ENCODE assay signal across 2 cellular contexts in the genomic region with DNA sequence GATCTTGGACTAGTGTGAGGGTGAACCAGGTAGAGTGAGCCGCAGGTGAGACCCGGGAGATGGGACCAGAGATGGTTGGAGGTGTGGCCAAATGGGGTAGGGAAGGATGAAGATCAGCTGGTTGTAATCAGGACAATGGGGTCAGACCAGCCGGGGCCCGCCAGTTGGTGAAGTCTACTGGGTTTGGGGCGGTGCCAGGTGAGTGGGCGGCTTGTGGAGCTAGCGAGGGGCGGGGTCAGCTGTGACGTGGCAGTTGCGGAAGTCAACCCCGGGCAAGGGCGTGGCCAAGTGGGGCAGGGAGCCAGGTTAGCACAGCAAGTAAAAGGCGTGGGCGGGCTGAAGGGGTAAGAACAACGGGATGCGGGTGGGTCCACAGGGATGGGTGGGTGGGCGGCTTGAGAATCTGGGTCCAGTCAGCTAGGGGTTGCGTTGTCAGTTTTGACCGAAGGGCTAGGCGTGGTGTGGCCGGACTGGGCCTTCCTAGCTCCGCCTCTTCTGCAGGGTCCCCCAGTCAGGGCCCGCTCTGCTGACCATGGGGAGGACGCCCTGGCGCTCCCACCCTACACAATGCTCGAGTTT.
TF ChIP-seq lines count a peak whose summit lies in the region.

No MANE protein-coding gene starts in this region.

TF ChIP-seq in IMR-90, 13 proteins besides CTCF, POLR2A, EP300 and RAD21:
- TF ChIP-seq NFE2L2 (IDR thresholded peaks at IDR 0.05; ENCODE audit: low read depth, low read length): no peak
- no peak for TF ChIP-seq BHLHE40 (IDR thresholded peaks at IDR 0.05; ENCODE audit: low read depth, low read length)
- no peak for TF ChIP-seq RCOR1 (IDR thresholded peaks at IDR 0.05; ENCODE audit: insufficient replicate concordance, low read length)
- TF ChIP-seq MAFK (IDR thresholded peaks at IDR 0.05; ENCODE audit: low read depth, low read length): no peak
- no peak; the same call in 1 of the 2 replicates for TF ChIP-seq MAZ (IDR thresholded peaks at IDR 0.05; ENCODE audit: borderline replicate concordance, low read depth, low read length)
- TF ChIP-seq, protein P1, sequence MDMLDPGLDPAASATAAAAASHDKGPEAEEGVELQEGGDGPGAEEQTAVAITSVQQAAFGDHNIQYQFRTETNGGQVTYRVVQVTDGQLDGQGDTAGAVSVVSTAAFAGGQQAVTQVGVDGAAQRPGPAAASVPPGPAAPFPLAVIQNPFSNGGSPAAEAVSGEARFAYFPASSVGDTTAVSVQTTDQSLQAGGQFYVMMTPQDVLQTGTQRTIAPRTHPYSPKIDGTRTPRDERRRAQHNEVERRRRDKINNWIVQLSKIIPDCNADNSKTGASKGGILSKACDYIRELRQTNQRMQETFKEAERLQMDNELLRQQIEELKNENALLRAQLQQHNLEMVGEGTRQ (IDR thresholded peaks at IDR 0.05; ENCODE audit: low read depth, low read length): no peak
- no peak for TF ChIP-seq CEBPB (IDR thresholded peaks at IDR 0.05; ENCODE audit: low read depth, low read length)
- TF ChIP-seq SMC3 (IDR thresholded peaks at IDR 0.05; ENCODE audit: low read depth, low read length): no peak
- TF ChIP-seq, protein P2, sequence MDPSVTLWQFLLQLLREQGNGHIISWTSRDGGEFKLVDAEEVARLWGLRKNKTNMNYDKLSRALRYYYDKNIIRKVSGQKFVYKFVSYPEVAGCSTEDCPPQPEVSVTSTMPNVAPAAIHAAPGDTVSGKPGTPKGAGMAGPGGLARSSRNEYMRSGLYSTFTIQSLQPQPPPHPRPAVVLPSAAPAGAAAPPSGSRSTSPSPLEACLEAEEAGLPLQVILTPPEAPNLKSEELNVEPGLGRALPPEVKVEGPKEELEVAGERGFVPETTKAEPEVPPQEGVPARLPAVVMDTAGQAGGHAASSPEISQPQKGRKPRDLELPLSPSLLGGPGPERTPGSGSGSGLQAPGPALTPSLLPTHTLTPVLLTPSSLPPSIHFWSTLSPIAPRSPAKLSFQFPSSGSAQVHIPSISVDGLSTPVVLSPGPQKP (IDR thresholded peaks at IDR 0.05; ENCODE audit: borderline replicate concordance, low read depth, low read length): no peak
- no peak for TF ChIP-seq MXI1 (IDR thresholded peaks at IDR 0.05; ENCODE audit: borderline replicate concordance, low read depth, low read length)
- no peak for TF ChIP-seq RFX5 (IDR thresholded peaks at IDR 0.05; ENCODE audit: low read depth, low read length)
- no peak for TF ChIP-seq FOS (IDR thresholded peaks at IDR 0.05; ENCODE audit: low read depth, low read length)
- no peak for TF ChIP-seq CHD1 (IDR thresholded peaks at IDR 0.05; ENCODE audit: low read depth, low read length)

TF ChIP-seq in WTC11, 78 proteins besides CTCF, POLR2A, EP300 and RAD21:
- TF ChIP-seq, protein P3, sequence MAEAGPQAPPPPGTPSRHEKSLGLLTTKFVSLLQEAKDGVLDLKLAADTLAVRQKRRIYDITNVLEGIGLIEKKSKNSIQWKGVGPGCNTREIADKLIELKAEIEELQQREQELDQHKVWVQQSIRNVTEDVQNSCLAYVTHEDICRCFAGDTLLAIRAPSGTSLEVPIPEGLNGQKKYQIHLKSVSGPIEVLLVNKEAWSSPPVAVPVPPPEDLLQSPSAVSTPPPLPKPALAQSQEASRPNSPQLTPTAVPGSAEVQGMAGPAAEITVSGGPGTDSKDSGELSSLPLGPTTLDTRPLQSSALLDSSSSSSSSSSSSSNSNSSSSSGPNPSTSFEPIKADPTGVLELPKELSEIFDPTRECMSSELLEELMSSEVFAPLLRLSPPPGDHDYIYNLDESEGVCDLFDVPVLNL (CRISPR knock-in tag; IDR thresholded peaks at IDR 0.05; ENCODE audit: borderline replicate concordance, low read depth): no peak
- peak; percentile 52; the same call in 1 of the 2 replicates for TF ChIP-seq FOXK1 (CRISPR knock-in tag; IDR thresholded peaks at IDR 0.05)
- TF ChIP-seq FOXJ3 (CRISPR knock-in tag; IDR thresholded peaks at IDR 0.05; ENCODE audit: borderline replicate concordance): no peak
- TF ChIP-seq, protein P4, sequence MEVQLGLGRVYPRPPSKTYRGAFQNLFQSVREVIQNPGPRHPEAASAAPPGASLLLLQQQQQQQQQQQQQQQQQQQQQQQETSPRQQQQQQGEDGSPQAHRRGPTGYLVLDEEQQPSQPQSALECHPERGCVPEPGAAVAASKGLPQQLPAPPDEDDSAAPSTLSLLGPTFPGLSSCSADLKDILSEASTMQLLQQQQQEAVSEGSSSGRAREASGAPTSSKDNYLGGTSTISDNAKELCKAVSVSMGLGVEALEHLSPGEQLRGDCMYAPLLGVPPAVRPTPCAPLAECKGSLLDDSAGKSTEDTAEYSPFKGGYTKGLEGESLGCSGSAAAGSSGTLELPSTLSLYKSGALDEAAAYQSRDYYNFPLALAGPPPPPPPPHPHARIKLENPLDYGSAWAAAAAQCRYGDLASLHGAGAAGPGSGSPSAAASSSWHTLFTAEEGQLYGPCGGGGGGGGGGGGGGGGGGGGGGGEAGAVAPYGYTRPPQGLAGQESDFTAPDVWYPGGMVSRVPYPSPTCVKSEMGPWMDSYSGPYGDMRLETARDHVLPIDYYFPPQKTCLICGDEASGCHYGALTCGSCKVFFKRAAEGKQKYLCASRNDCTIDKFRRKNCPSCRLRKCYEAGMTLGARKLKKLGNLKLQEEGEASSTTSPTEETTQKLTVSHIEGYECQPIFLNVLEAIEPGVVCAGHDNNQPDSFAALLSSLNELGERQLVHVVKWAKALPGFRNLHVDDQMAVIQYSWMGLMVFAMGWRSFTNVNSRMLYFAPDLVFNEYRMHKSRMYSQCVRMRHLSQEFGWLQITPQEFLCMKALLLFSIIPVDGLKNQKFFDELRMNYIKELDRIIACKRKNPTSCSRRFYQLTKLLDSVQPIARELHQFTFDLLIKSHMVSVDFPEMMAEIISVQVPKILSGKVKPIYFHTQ (CRISPR knock-in tag; IDR thresholded peaks at IDR 0.05): no peak
- TF ChIP-seq SP1 (CRISPR knock-in tag; conservative IDR thresholded peaks at IDR 0.05): peak; percentile 79
- TF ChIP-seq ZNF317 (CRISPR knock-in tag; IDR thresholded peaks at IDR 0.05; ENCODE audit: borderline replicate concordance, low read depth): no peak
- 0 out of 2 replicates have a peak, but pooled peaks have one; percentile 48 for TF ChIP-seq ZNF121 (CRISPR knock-in tag; IDR thresholded peaks at IDR 0.05)
